Comparison of ENCODE assay signal across 1 cellular context in the genomic region with DNA sequence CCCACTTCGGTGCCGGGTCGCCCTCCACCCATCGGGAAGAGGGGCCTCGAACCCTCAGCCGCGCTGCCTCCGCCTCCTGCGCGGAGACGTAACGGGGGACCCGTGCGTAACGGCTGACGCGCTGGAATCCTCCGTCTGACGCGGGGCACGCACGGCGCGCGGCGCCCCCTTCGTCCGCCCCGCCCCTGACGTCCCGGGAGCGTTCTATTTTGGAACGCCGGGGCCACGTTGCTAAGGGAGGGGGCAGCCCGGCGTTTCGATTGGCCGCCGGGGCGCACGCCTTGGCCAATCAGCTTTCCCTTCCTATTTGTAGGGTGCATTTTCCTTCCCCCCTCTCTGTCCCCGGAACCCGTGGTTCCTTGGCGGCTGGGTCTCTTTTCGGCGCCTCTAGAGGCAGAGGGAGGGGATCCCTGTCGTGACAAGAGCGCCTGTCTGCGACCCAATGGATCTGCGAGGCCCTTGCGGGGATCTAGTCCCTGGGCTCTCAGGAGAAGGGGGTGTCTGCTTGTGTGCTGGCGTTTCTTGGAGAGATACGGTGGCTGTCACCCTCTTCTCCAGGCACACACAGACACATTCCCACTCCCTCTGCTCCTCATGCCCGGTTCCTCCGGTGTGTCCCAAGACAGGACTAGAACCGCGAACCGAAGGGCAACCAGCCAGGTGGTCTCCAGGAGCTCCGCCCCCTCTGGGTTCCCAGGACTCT.
TF ChIP-seq lines count a peak whose summit lies in the region.

No MANE protein-coding gene starts in this region.

TF ChIP-seq in HEK293, 187 proteins besides CTCF, POLR2A, EP300 and RAD21 (continued from another document and continues in another):
- TF ChIP-seq, protein P1, sequence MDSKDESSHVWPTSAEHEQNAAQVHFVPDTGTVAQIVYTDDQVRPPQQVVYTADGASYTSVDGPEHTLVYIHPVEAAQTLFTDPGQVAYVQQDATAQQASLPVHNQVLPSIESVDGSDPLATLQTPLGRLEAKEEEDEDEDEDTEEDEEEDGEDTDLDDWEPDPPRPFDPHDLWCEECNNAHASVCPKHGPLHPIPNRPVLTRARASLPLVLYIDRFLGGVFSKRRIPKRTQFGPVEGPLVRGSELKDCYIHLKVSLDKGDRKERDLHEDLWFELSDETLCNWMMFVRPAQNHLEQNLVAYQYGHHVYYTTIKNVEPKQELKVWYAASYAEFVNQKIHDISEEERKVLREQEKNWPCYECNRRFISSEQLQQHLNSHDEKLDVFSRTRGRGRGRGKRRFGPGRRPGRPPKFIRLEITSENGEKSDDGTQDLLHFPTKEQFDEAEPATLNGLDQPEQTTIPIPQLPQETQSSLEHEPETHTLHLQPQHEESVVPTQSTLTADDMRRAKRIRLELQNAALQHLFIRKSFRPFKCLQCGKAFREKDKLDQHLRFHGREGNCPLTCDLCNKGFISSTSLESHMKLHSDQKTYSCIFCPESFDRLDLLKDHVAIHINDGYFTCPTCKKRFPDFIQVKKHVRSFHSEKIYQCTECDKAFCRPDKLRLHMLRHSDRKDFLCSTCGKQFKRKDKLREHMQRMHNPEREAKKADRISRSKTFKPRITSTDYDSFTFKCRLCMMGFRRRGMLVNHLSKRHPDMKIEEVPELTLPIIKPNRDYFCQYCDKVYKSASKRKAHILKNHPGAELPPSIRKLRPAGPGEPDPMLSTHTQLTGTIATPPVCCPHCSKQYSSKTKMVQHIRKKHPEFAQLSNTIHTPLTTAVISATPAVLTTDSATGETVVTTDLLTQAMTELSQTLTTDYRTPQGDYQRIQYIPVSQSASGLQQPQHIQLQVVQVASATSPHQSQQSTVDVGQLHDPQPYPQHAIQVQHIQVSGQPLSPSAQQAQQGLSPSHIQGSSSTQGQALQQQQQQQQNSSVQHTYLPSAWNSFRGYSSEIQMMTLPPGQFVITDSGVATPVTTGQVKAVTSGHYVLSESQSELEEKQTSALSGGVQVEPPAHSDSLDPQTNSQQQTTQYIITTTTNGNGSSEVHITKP (tag by site-specific recombination; IDR thresholded peaks at IDR 0.05): peak; percentile 47; the same call in 1 of the 2 replicates
- TF ChIP-seq ZNF660 (tag by site-specific recombination; IDR thresholded peaks at IDR 0.05) (no peak), ZBTB49 (tag by site-specific recombination; IDR thresholded peaks at IDR 0.05; ENCODE audit: low read depth) (no peak), ZSCAN23 (tag by site-specific recombination; IDR thresholded peaks at IDR 0.05) (no peak), ZNF302 (tag by site-specific recombination; IDR thresholded peaks at IDR 0.05; ENCODE audit: low read depth) (no peak), ZNF24 (tag by site-specific recombination; IDR thresholded peaks at IDR 0.05) (peak; percentile 5; the same call in 1 of the 2 replicates), ZNF596 (tag by site-specific recombination; IDR thresholded peaks at IDR 0.05) (no peak), ZNF214 (tag by site-specific recombination; IDR thresholded peaks at IDR 0.05; ENCODE audit: borderline replicate concordance) (no peak), ZNF16 (tag by site-specific recombination; IDR thresholded peaks at IDR 0.05; ENCODE audit: low read depth) (no peak), ZNF280C (tag by site-specific recombination; IDR thresholded peaks at IDR 0.05) (no peak), ZNF707 (tag by site-specific recombination; IDR thresholded peaks at IDR 0.05) (no peak), ZBTB11 (tag by site-specific recombination; conservative IDR thresholded peaks at IDR 0.05; ENCODE audit: low read depth) (peak; percentile 35), ZBTB1 (tag by site-specific recombination; IDR thresholded peaks at IDR 0.05) (peak; percentile 51; the same call in 1 of the 2 replicates), ZNF341 (tag by site-specific recombination; IDR thresholded peaks at IDR 0.05; ENCODE audit: low read depth) (no peak), ZNF76 (tag by site-specific recombination; IDR thresholded peaks at IDR 0.05; ENCODE audit: borderline replicate concordance, low read depth) (0 out of 2 replicates have a peak, but pooled peaks have one; percentile 48), ZNF366 (tag by site-specific recombination; conservative IDR thresholded peaks at IDR 0.05) (no peak), GLIS1 (tag by site-specific recombination; IDR thresholded peaks at IDR 0.05) (peak; percentile 47; the same call in 1 of the 2 replicates), SP3 (tag by site-specific recombination; IDR thresholded peaks at IDR 0.05) (peak; percentile 69; the same call in 1 of the 2 replicates), ZNF114 (tag by site-specific recombination; IDR thresholded peaks at IDR 0.05) (no peak), GLI2 (tag by site-specific recombination; IDR thresholded peaks at IDR 0.05; ENCODE audit: borderline replicate concordance, low read depth) (no peak), ZBTB7A (tag by site-specific recombination; IDR thresholded peaks at IDR 0.05; ENCODE audit: low read depth) (no peak), ZNF701 (tag by site-specific recombination; IDR thresholded peaks at IDR 0.05) (no peak), ZNF138 (tag by site-specific recombination; IDR thresholded peaks at IDR 0.05; ENCODE audit: borderline replicate concordance) (no peak), ZNF23 (tag by site-specific recombination; IDR thresholded peaks at IDR 0.05; ENCODE audit: borderline replicate concordance) (no peak), ZBTB44 (tag by site-specific recombination; IDR thresholded peaks at IDR 0.05) (0 out of 2 replicates have a peak, but pooled peaks have one; percentile 0), ZNF560 (tag by site-specific recombination; IDR thresholded peaks at IDR 0.05; ENCODE audit: borderline replicate concordance) (no peak), ZIC2 (tag by site-specific recombination; IDR thresholded peaks at IDR 0.05) (no peak), ZNF629 (tag by site-specific recombination; IDR thresholded peaks at IDR 0.05) (peak; percentile 92)
- TF ChIP-seq, protein P2, sequence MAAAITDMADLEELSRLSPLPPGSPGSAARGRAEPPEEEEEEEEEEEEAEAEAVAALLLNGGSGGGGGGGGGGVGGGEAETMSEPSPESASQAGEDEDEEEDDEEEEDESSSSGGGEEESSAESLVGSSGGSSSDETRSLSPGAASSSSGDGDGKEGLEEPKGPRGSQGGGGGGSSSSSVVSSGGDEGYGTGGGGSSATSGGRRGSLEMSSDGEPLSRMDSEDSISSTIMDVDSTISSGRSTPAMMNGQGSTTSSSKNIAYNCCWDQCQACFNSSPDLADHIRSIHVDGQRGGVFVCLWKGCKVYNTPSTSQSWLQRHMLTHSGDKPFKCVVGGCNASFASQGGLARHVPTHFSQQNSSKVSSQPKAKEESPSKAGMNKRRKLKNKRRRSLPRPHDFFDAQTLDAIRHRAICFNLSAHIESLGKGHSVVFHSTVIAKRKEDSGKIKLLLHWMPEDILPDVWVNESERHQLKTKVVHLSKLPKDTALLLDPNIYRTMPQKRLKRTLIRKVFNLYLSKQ (tag by site-specific recombination; IDR thresholded peaks at IDR 0.05; ENCODE audit: borderline replicate concordance): no peak
- TF ChIP-seq, protein P3, sequence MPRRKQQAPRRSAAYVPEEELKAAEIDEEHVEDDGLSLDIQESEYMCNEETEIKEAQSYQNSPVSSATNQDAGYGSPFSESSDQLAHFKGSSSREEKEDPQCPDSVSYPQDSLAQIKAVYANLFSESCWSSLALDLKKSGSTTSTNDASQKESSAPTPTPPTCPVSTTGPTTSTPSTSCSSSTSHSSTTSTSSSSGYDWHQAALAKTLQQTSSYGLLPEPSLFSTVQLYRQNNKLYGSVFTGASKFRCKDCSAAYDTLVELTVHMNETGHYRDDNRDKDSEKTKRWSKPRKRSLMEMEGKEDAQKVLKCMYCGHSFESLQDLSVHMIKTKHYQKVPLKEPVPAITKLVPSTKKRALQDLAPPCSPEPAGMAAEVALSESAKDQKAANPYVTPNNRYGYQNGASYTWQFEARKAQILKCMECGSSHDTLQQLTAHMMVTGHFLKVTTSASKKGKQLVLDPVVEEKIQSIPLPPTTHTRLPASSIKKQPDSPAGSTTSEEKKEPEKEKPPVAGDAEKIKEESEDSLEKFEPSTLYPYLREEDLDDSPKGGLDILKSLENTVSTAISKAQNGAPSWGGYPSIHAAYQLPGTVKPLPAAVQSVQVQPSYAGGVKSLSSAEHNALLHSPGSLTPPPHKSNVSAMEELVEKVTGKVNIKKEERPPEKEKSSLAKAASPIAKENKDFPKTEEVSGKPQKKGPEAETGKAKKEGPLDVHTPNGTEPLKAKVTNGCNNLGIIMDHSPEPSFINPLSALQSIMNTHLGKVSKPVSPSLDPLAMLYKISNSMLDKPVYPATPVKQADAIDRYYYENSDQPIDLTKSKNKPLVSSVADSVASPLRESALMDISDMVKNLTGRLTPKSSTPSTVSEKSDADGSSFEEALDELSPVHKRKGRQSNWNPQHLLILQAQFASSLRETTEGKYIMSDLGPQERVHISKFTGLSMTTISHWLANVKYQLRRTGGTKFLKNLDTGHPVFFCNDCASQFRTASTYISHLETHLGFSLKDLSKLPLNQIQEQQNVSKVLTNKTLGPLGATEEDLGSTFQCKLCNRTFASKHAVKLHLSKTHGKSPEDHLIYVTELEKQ (tag by site-specific recombination; IDR thresholded peaks at IDR 0.05; ENCODE audit: borderline replicate concordance): no peak
- TF ChIP-seq, protein P4, sequence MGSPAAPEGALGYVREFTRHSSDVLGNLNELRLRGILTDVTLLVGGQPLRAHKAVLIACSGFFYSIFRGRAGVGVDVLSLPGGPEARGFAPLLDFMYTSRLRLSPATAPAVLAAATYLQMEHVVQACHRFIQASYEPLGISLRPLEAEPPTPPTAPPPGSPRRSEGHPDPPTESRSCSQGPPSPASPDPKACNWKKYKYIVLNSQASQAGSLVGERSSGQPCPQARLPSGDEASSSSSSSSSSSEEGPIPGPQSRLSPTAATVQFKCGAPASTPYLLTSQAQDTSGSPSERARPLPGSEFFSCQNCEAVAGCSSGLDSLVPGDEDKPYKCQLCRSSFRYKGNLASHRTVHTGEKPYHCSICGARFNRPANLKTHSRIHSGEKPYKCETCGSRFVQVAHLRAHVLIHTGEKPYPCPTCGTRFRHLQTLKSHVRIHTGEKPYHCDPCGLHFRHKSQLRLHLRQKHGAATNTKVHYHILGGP (tag by site-specific recombination; IDR thresholded peaks at IDR 0.05): no peak
